In genomic region chr3:47542614-47543173, GRCh38 we compare ENCODE assay signal across 13 cellular contexts. TPM values are rescaled to one million over a fixed set of nuclear protein-coding genes. Genes with fewer than 3 reads are reported as not detected.
DNase-seq lines count a peak whose midpoint lies in the region; ATAC-seq, FAIRE-seq and TF ChIP-seq lines count a peak whose summit lies in the region.
"Had no signal": no experiment of that assay in that cellular context is flagged by ENCODE, and none has a peak within 500 bp of the region (broad histone marks: within the 10 kb centered on the region; RNA-seq: fewer than 3 reads in every experiment).

No MANE protein-coding gene starts in this region.

- H3K4me1 Mint-ChIP-seq in chondrocyte (ENCODE audit: low read depth) = no peaks in the 10 kb centered on the region
- H3K4me1 Mint-ChIP-seq: activated CD8-positive, alpha-beta memory T cell treated with anti-CD3 and anti-CD28 coated beads, Interleukin-2, amount 10 ng/mL, durations not matched to agents 7 days and 5 days had no signal

- H3K4me3 Mint-ChIP-seq in chondrocyte (ENCODE audit: unreplicated experiment) = no peak overlapping the region
- H3K4me3 Mint-ChIP-seq: activated CD8-positive, alpha-beta memory T cell treated with anti-CD3 and anti-CD28 coated beads, Interleukin-2, amount 10 ng/mL, durations not matched to agents 7 days and 5 days had no signal

- H3K27me3 Mint-ChIP-seq in chondrocyte (ENCODE audit: low read depth) = peaks cover 3% of the 10 kb centered on the region

- CTCF ChIA-PET in HEK293T (lab: Yijun Ruan, JAX) = no interaction called here

- no peak for FAIRE-seq in D721Med (lab: Jason Lieb, UNC)

- TF ChIP-seq CTCF in chondrocyte (IDR thresholded peaks at IDR 0.05) (no peak), D721Med (IDR thresholded peaks at IDR 0.05; ENCODE audit: insufficient read depth, missing control alignments) (no peak)

- H3K27ac Mint-ChIP-seq in chondrocyte (ENCODE audit: unreplicated experiment) = no peak overlapping the region
- H3K27ac Mint-ChIP-seq: activated CD8-positive, alpha-beta memory T cell treated with anti-CD3 and anti-CD28 coated beads, Interleukin-2, amount 10 ng/mL, durations not matched to agents 7 days and 5 days had no signal

- H3K4me1 ChIP-seq in subcutaneous abdominal adipose tissue (ENCODE audit: control insufficient read depth in 5 of 5, insufficient read depth in 5 of 5, low read length in 5 of 5) = peaks cover 0 to 21% (median 11%) of the 10 kb centered on the region in 5 donors
- H3K4me1 ChIP-seq: right lobe of liver had no signal

- H3K27ac ChIP-seq in subcutaneous abdominal adipose tissue (ENCODE audit: low read depth, low read length) = peak overlapping the region; percentile 52
- H3K27ac ChIP-seq: right lobe of liver had no signal

- no peaks in the 10 kb centered on the region for H3K27me3 ChIP-seq in subcutaneous abdominal adipose tissue (ENCODE audit: control insufficient read depth in 5 of 5, insufficient read depth in 4 of 5, low read length in 5 of 5)
- H3K27me3 ChIP-seq: right lobe of liver had no signal

- DNase-seq in HEK293T (ENCODE audit: extremely low spot score) (peak; percentile 16), chondrocyte (ENCODE audit: low spot score) (peak; percentile 65), middle frontal gyrus (ENCODE audit: extremely low spot score, low spot score) (peak; percentile 22), NCI-H345 (lab: John Stamatoyannopoulos, UW) (no peak), D721Med (ENCODE audit: insufficient read length, low spot score) (no peak)
- DNase-seq in stimulated activated CD4-positive, alpha-beta T cell treated with anti-CD3 and anti-CD28 coated beads, Interleukin-2, amount 100 ng/mL, for 48 hours = no peak
- DNase-seq: activated CD8-positive, alpha-beta memory T cell treated with anti-CD3 and anti-CD28 coated beads, Interleukin-2, amount 10 ng/mL, durations not matched to agents 7 days and 5 days; amniotic stem cell; NCI-H2171; right lobe of liver; T1000 had no signal

- H3K9me3 Mint-ChIP-seq in chondrocyte (ENCODE audit: low read depth) = no peaks in the 10 kb centered on the region

- no peaks in the 10 kb centered on the region for H3K9me3 ChIP-seq in subcutaneous abdominal adipose tissue (ENCODE audit: control insufficient read depth in 5 of 5, low read length in 5 of 5)
- H3K9me3 ChIP-seq: right lobe of liver had no signal

- H3K36me3 Mint-ChIP-seq in chondrocyte (ENCODE audit: low read depth) = no peaks in the 10 kb centered on the region
- H3K36me3 Mint-ChIP-seq: activated CD8-positive, alpha-beta memory T cell treated with anti-CD3 and anti-CD28 coated beads, Interleukin-2, amount 10 ng/mL, durations not matched to agents 7 days and 5 days had no signal

- POLR2A ChIA-PET in HEK293T (lab: Yijun Ruan, JAX) = no interaction called here

- ATAC-seq in GM21825 (IDR thresholded peaks at IDR 0.05; ENCODE audit: unreplicated experiment) = no peak
- ATAC-seq: activated CD8-positive, alpha-beta memory T cell treated with anti-CD3 and anti-CD28 coated beads, Interleukin-2, amount 10 ng/mL, durations not matched to agents 7 days and 5 days had no signal

- no peaks in the 10 kb centered on the region for H3K36me3 ChIP-seq in subcutaneous abdominal adipose tissue (ENCODE audit: control insufficient read depth in 5 of 5, insufficient read depth in 5 of 5, low read length in 5 of 5)
- H3K36me3 ChIP-seq: right lobe of liver had no signal

- no peak overlapping the region for H3K9ac ChIP-seq in subcutaneous abdominal adipose tissue (ENCODE audit: low read length in 5 of 5)

- peak overlapping the region in 1 of 5 donors; percentile 44 for H3K4me3 ChIP-seq in subcutaneous abdominal adipose tissue (ENCODE audit: low read depth in 1 of 5, low read length in 5 of 5)
- H3K4me3 ChIP-seq: right lobe of liver had no signal

TF ChIP-seq in HEK293T, 16 proteins besides CTCF, POLR2A, EP300 and RAD21:
- TF ChIP-seq L3MBTL2 (conservative IDR thresholded peaks at IDR 0.05) (0 out of 2 replicates have a peak, but pooled peaks have one; percentile 45), HDGF (IDR thresholded peaks at IDR 0.05; ENCODE audit: borderline replicate concordance) (no peak)

RNA-seq across cellular contexts. Expression of gene ELP6, which starts 29.2 kb away (rescaled TPM):
- 28.8 to 42.9 TPM (median 30.2 TPM) in 3 replicates for total RNA-seq in chondrocyte

RNA-seq across cellular contexts. Expression of gene CSPG5, which starts 36.0 kb away (rescaled TPM):
- total RNA-seq in chondrocyte = 1.2 to 2.8 TPM (median 2.1 TPM) in 3 replicates

Comparison
In these comparisons a context has a peak if more than half of its experiments do, and no peak if none do; other contexts are left out.
1. DNase-seq: peak in HEK293T (single experiment), chondrocyte (single experiment) and middle frontal gyrus (single experiment); none in NCI-H345 (single experiment), D721Med (single experiment) and stimulated activated CD4-positive, alpha-beta T cell treated with anti-CD3 and anti-CD28 coated beads, Interleukin-2, amount 100 ng/mL, for 48 hours (0 of 2).